Comparison of ENCODE assay signal across 8 cellular contexts in genomic region chr1:41360074-41361027, GRCh38. TPM values are rescaled to one million over a fixed set of nuclear protein-coding genes. Genes with fewer than 3 reads are reported as not detected.
DNase-seq lines count a peak whose midpoint lies in the region.

No MANE protein-coding gene starts in this region.

- no peak overlapping the region for H2AFZ ChIP-seq in neuron (ENCODE audit: low read depth, low read length)

- H3K9me3 ChIP-seq in ES-I3 (ENCODE audit: control insufficient read depth, insufficient read depth, low read length) (no peaks in the 10 kb centered on the region), neuron (ENCODE audit: low read length) (no peaks in the 10 kb centered on the region)
- no peaks in the 10 kb centered on the region for H3K9me3 ChIP-seq in effector memory CD4-positive, alpha-beta T cell (ENCODE audit: control insufficient read depth, low read length)

- H3K27me3 ChIP-seq in effector memory CD4-positive, alpha-beta T cell (replicated peaks; ENCODE audit: control insufficient read depth, insufficient read depth, low read length, poor library complexity, severe bottlenecking), result peaks cover 9% of the 10 kb centered on the region
- H3K27me3 ChIP-seq in neuron (ENCODE audit: insufficient read depth, low read length), result peaks cover 30% of the 10 kb centered on the region

- H3K36me3 ChIP-seq in ES-I3 (ENCODE audit: insufficient read depth, low read length), result no peaks in the 10 kb centered on the region
- H3K36me3 ChIP-seq in effector memory CD4-positive, alpha-beta T cell (ENCODE audit: control insufficient read depth, insufficient read depth, low read length), result no peaks in the 10 kb centered on the region
- no peaks in the 10 kb centered on the region for H3K36me3 ChIP-seq in neuron (ENCODE audit: insufficient read depth, low read length)

- no peak overlapping the region for H3K27ac ChIP-seq in effector memory CD4-positive, alpha-beta T cell (ENCODE audit: insufficient read depth, low read length, poor library complexity, severe bottlenecking)

- DNase-seq in NCI-H526 treated with DMSO at 0.1 percent for 48 hours (lab: John Stamatoyannopoulos, UW) (peak; percentile 87), AG20443 (ENCODE audit: low spot score) (no peak), middle frontal gyrus (ENCODE audit: extremely low spot score, low spot score) (no peak), dermis blood vessel endothelial cell (no peak)
- DNase-seq in effector memory CD4-positive, alpha-beta T cell, result no peak
- no peak for DNase-seq in stimulated activated CD4-positive, alpha-beta T cell treated with anti-CD3 and anti-CD28 coated beads, Interleukin-2, amount 100 ng/mL, for 48 hours

- peak overlapping the region; percentile 3 for H3K4me3 ChIP-seq in effector memory CD4-positive, alpha-beta T cell (ENCODE audit: insufficient read depth, low read depth, low read length, poor library complexity, severe bottlenecking)
- peak overlapping the region; percentile 28 for H3K4me3 ChIP-seq in neuron (ENCODE audit: low read length)

- H3K4me1 ChIP-seq in ES-I3 (ENCODE audit: insufficient read depth, low read length), result peaks cover 37% of the 10 kb centered on the region
- H3K4me1 ChIP-seq in effector memory CD4-positive, alpha-beta T cell (ENCODE audit: control insufficient read depth, insufficient read depth, low read length, poor library complexity, severe bottlenecking), result peaks cover 9% of the 10 kb centered on the region
- peaks cover 10% of the 10 kb centered on the region for H3K4me1 ChIP-seq in neuron (ENCODE audit: insufficient read depth, low read length)

- H3K9ac ChIP-seq in ES-I3 (ENCODE audit: low read depth, low read length), result peak overlapping the region; percentile 38; the same call in 1 of the 2 replicates

RNA-seq across cellular contexts. Expression of gene FOXO6, which starts 0.9 kb away (rescaled TPM):
- 0.05 TPM in 1 of 2 replicates, not detected in the other for total RNA-seq in dermis blood vessel endothelial cell
